Comparison of ENCODE assay signal across 2 cellular contexts in genomic region chr11:123457187-123457770, GRCh38.
TF ChIP-seq lines count a peak whose summit lies in the region.

No MANE protein-coding gene starts in this region.

TF ChIP-seq in endothelial cell of umbilical vein, 7 proteins besides CTCF, POLR2A, EP300 and RAD21:
- TF ChIP-seq MAX (IDR thresholded peaks at IDR 0.05; ENCODE audit: insufficient read depth, insufficient read length) (no peak), POLR2AphosphoS5 (IDR thresholded peaks at IDR 0.05; ENCODE audit: insufficient read depth, low read depth, low read length) (no peak), MYC (IDR thresholded peaks at IDR 0.05; ENCODE audit: low read depth, low read length) (no peak), JUN (IDR thresholded peaks at IDR 0.05; ENCODE audit: borderline replicate concordance, insufficient read depth, insufficient read length, low read depth) (no peak), EZH2 (IDR thresholded peaks at IDR 0.05; ENCODE audit: borderline replicate concordance, low read depth, low read length, severe bottlenecking) (no peak)

TF ChIP-seq in GM23338, 12 proteins besides CTCF, POLR2A, EP300 and RAD21:
- TF ChIP-seq ETS1 (IDR thresholded peaks at IDR 0.05) (no peak), POLR2AphosphoS5 (IDR thresholded peaks at IDR 0.05; ENCODE audit: low read depth) (no peak), EZH2 (IDR thresholded peaks at IDR 0.05; ENCODE audit: low read depth, unreplicated experiment) (no peak), STAT1 (IDR thresholded peaks at IDR 0.05; ENCODE audit: unreplicated experiment) (no peak), ZNF331 (CRISPR knock-in tag; IDR thresholded peaks at IDR 0.05; ENCODE audit: low read depth) (no peak), JUNB (IDR thresholded peaks at IDR 0.05; ENCODE audit: unreplicated experiment) (no peak), REST (IDR thresholded peaks at IDR 0.05; ENCODE audit: unreplicated experiment) (no peak), CREB1 (CRISPR knock-in tag; IDR thresholded peaks at IDR 0.05; ENCODE audit: low read depth) (no peak), EZH2phosphoT487 (IDR thresholded peaks at IDR 0.05; ENCODE audit: unreplicated experiment) (no peak), NANOG (IDR thresholded peaks at IDR 0.05; ENCODE audit: borderline replicate concordance) (no peak)
